In genomic region chr3:9883676-9884554, GRCh38 we compare ENCODE assay signal across 1 cellular context.
TF ChIP-seq lines count a peak whose summit lies in the region.

No MANE protein-coding gene starts in this region.

TF ChIP-seq in SK-N-SH treated with all-trans-retinoic acid at 6 μM for 48 hours, 23 proteins besides CTCF, POLR2A, EP300 and RAD21 (continued from another document):
- TF ChIP-seq, protein P1, sequence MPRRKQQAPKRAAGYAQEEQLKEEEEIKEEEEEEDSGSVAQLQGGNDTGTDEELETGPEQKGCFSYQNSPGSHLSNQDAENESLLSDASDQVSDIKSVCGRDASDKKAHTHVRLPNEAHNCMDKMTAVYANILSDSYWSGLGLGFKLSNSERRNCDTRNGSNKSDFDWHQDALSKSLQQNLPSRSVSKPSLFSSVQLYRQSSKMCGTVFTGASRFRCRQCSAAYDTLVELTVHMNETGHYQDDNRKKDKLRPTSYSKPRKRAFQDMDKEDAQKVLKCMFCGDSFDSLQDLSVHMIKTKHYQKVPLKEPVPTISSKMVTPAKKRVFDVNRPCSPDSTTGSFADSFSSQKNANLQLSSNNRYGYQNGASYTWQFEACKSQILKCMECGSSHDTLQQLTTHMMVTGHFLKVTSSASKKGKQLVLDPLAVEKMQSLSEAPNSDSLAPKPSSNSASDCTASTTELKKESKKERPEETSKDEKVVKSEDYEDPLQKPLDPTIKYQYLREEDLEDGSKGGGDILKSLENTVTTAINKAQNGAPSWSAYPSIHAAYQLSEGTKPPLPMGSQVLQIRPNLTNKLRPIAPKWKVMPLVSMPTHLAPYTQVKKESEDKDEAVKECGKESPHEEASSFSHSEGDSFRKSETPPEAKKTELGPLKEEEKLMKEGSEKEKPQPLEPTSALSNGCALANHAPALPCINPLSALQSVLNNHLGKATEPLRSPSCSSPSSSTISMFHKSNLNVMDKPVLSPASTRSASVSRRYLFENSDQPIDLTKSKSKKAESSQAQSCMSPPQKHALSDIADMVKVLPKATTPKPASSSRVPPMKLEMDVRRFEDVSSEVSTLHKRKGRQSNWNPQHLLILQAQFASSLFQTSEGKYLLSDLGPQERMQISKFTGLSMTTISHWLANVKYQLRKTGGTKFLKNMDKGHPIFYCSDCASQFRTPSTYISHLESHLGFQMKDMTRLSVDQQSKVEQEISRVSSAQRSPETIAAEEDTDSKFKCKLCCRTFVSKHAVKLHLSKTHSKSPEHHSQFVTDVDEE (CRISPR knock-in tag; IDR thresholded peaks at IDR 0.05): no peak
- TF ChIP-seq ZNF8 (CRISPR knock-in tag; IDR thresholded peaks at IDR 0.05): no peak
- TF ChIP-seq ZNF565 (CRISPR knock-in tag; conservative IDR thresholded peaks at IDR 0.05; ENCODE audit: low read depth): no peak
- TF ChIP-seq ZNF70 (CRISPR knock-in tag; IDR thresholded peaks at IDR 0.05): no peak
- TF ChIP-seq TOX (CRISPR knock-in tag; IDR thresholded peaks at IDR 0.05; ENCODE audit: borderline replicate concordance): no peak
- TF ChIP-seq ZC3H10 (CRISPR knock-in tag; IDR thresholded peaks at IDR 0.05): no peak
- no peak for TF ChIP-seq OSR1 (CRISPR knock-in tag; IDR thresholded peaks at IDR 0.05)
